In genomic region chr4:148315049-148315448, GRCh38 we compare ENCODE assay signal across 19 cellular contexts.
DNase-seq lines count a peak whose midpoint lies in the region; ATAC-seq, FAIRE-seq and TF ChIP-seq lines count a peak whose summit lies in the region.
"Had no signal": no experiment of that assay in that cellular context is flagged by ENCODE, and none has a peak within 500 bp of the region (broad histone marks: within the 10 kb centered on the region; RNA-seq: fewer than 3 reads in every experiment).

No MANE protein-coding gene starts in this region.

- POLR2A ChIA-PET in SK-N-SH (lab: Yijun Ruan, JAX) = no interaction called here

- ATAC-seq in SK-N-SH treated with all-trans-retinoic acid at 6 μM for 48 hours = no peak; the same call in 2 of the 3 replicates
- peak; percentile 57 for ATAC-seq in stimulated activated effector memory CD8-positive, alpha-beta T cell treated with anti-CD3 and anti-CD28 coated beads, Interleukin-12 subunit alpha, Interleukin-12 subunit beta, amount 100 ng/mL, for 72 hours
- no peak for ATAC-seq in GM19023 (IDR thresholded peaks at IDR 0.05; ENCODE audit: unreplicated experiment)
- ATAC-seq: stimulated activated memory B cell treated with anti-CD40 and anti-IgM and Interleukin-4, amounts not matched to agents 10 μg/mL and 1 μg/mL and 100 μg/mL, for 72 hours had no signal

- H3K9ac ChIP-seq in SK-N-SH = no peak overlapping the region
- H3K9ac ChIP-seq: parathyroid adenoma had no signal

- no peak for TF ChIP-seq CTCF in SK-N-SH (IDR thresholded peaks at IDR 0.05)
- TF ChIP-seq CTCF in chondrocyte (IDR thresholded peaks at IDR 0.05) = no peak

- H3K36me3 ChIP-seq in SK-N-SH (replicated peaks in 1 of 2; ENCODE audit: control insufficient read depth in 1 of 2, insufficient read depth in 2 of 2, low read length in 1 of 2) = no peaks in the 10 kb centered on the region
- H3K36me3 ChIP-seq: spleen had no signal

- DNase-seq in SK-N-SH (no peak), RCC 7860 (ENCODE audit: low spot score) (peak; percentile 72), glomerular visceral epithelial cell (ENCODE audit: extremely low spot score) (peak; percentile 85), NCI-H146 (lab: John Stamatoyannopoulos, UW) (no peak), chondrocyte (ENCODE audit: low spot score) (no peak)
- no peak for DNase-seq in stimulated activated effector memory CD8-positive, alpha-beta T cell treated with anti-CD3 and anti-CD28 coated beads, Interleukin-12 subunit alpha, Interleukin-12 subunit beta, amount 100 ng/mL, for 72 hours (ENCODE audit: low spot score in 2 of 2)
- DNase-seq: 8988T; activated CD4-positive, alpha-beta T cell treated with anti-CD3 and anti-CD28 coated beads, Interleukin-2, amount 50 U/mL, for 1 hour; activated T-cell treated with anti-CD3 and anti-CD28 coated beads, Interleukin-2, amount 50 U/mL, for 48 hours; CD4-positive, alpha-beta T cell; naive B cell; SIG-M5; spleen had no signal

- no peaks in the 10 kb centered on the region for H3K36me3 Mint-ChIP-seq in stimulated activated effector memory CD8-positive, alpha-beta T cell treated with anti-CD3 and anti-CD28 coated beads, Interleukin-12 subunit alpha, Interleukin-12 subunit beta, amount 100 ng/mL, for 72 hours
- no peaks in the 10 kb centered on the region for H3K36me3 Mint-ChIP-seq in chondrocyte (ENCODE audit: low read depth)
- H3K36me3 Mint-ChIP-seq: naive B cell; stimulated activated memory B cell treated with anti-CD40 and anti-IgM and Interleukin-4, amounts not matched to agents 10 μg/mL and 1 μg/mL and 100 μg/mL, for 72 hours had no signal

- 50% methylated on average over 2 of the region's 2 CpGs for WGBS in SK-N-SH (ENCODE audit: low lambda C conversion rate)

- H3K9me3 Mint-ChIP-seq in stimulated activated effector memory CD8-positive, alpha-beta T cell treated with anti-CD3 and anti-CD28 coated beads, Interleukin-12 subunit alpha, Interleukin-12 subunit beta, amount 100 ng/mL, for 72 hours = no peaks in the 10 kb centered on the region
- H3K9me3 Mint-ChIP-seq in chondrocyte (ENCODE audit: low read depth) = no peaks in the 10 kb centered on the region
- H3K9me3 Mint-ChIP-seq: CD4-positive, alpha-beta T cell; central memory CD8-positive, alpha-beta T cell; stimulated activated memory B cell treated with anti-CD40 and anti-IgM and Interleukin-4, amounts not matched to agents 10 μg/mL and 1 μg/mL and 100 μg/mL, for 72 hours had no signal

- H3K27me3 ChIP-seq in SK-N-SH (ENCODE audit: insufficient read depth) = no peaks in the 10 kb centered on the region
- H3K27me3 ChIP-seq: spleen had no signal

- TF ChIP-seq EP300 in SK-N-SH (IDR thresholded peaks at IDR 0.05; ENCODE audit: borderline replicate concordance in 1 of 2, low read depth in 1 of 2, low read length in 1 of 2) = no peak

- H3K27ac Mint-ChIP-seq in stimulated activated effector memory CD8-positive, alpha-beta T cell treated with anti-CD3 and anti-CD28 coated beads, Interleukin-12 subunit alpha, Interleukin-12 subunit beta, amount 100 ng/mL, for 72 hours = no peak overlapping the region
- H3K27ac Mint-ChIP-seq in chondrocyte (ENCODE audit: unreplicated experiment) = no peak overlapping the region
- H3K27ac Mint-ChIP-seq: CD4-positive, alpha-beta T cell; stimulated activated memory B cell treated with anti-CD40 and anti-IgM and Interleukin-4, amounts not matched to agents 10 μg/mL and 1 μg/mL and 100 μg/mL, for 72 hours had no signal

- H3K27me3 Mint-ChIP-seq in chondrocyte (ENCODE audit: low read depth) = peaks cover 3% of the 10 kb centered on the region
- H3K27me3 Mint-ChIP-seq: CD4-positive, alpha-beta T cell; central memory CD8-positive, alpha-beta T cell; naive B cell; stimulated activated memory B cell treated with anti-CD40 and anti-IgM and Interleukin-4, amounts not matched to agents 10 μg/mL and 1 μg/mL and 100 μg/mL, for 72 hours had no signal

- H3K4me3 Mint-ChIP-seq in stimulated activated effector memory CD8-positive, alpha-beta T cell treated with anti-CD3 and anti-CD28 coated beads, Interleukin-12 subunit alpha, Interleukin-12 subunit beta, amount 100 ng/mL, for 72 hours = no peak overlapping the region
- H3K4me3 Mint-ChIP-seq in chondrocyte (ENCODE audit: unreplicated experiment) = no peak overlapping the region
- H3K4me3 Mint-ChIP-seq: CD4-positive, alpha-beta T cell; central memory CD8-positive, alpha-beta T cell; naive B cell; stimulated activated memory B cell treated with anti-CD40 and anti-IgM and Interleukin-4, amounts not matched to agents 10 μg/mL and 1 μg/mL and 100 μg/mL, for 72 hours had no signal

- H3K9me3 ChIP-seq in SK-N-SH = no peaks in the 10 kb centered on the region

- no peak overlapping the region for H3K4me3 ChIP-seq in SK-N-SH (ENCODE audit: low read depth in 2 of 2, low read length in 1 of 2)
- H3K4me3 ChIP-seq: spleen had no signal

- FAIRE-seq in RCC 7860 (lab: Jason Lieb, UNC) = peak; percentile 63
- FAIRE-seq: GM12892 had no signal

- H3K4me1 Mint-ChIP-seq in stimulated activated effector memory CD8-positive, alpha-beta T cell treated with anti-CD3 and anti-CD28 coated beads, Interleukin-12 subunit alpha, Interleukin-12 subunit beta, amount 100 ng/mL, for 72 hours = peaks cover 12% of the 10 kb centered on the region
- H3K4me1 Mint-ChIP-seq in chondrocyte (ENCODE audit: low read depth) = no peaks in the 10 kb centered on the region
- H3K4me1 Mint-ChIP-seq: stimulated activated memory B cell treated with anti-CD40 and anti-IgM and Interleukin-4, amounts not matched to agents 10 μg/mL and 1 μg/mL and 100 μg/mL, for 72 hours had no signal

- H4K20me1 ChIP-seq in SK-N-SH (ENCODE audit: insufficient read depth) = no peaks in the 10 kb centered on the region

- TF ChIP-seq RAD21 in SK-N-SH (IDR thresholded peaks at IDR 0.05; ENCODE audit: low read length) = no peak

- H3K4me2 ChIP-seq in SK-N-SH = no peak overlapping the region

- CTCF ChIA-PET in SK-N-SH (lab: Yijun Ruan, JAX) = no interaction called here

- no peak overlapping the region for H3K27ac ChIP-seq in SK-N-SH (ENCODE audit: low read depth in 2 of 2, low read length in 1 of 2)
- H3K27ac ChIP-seq: parathyroid adenoma, spleen had no signal

- H3K9me2 ChIP-seq in SK-N-SH = no peaks in the 10 kb centered on the region

- no peaks in the 10 kb centered on the region for H3K4me1 ChIP-seq in SK-N-SH (ENCODE audit: control insufficient read depth in 1 of 2, insufficient read depth in 2 of 2, low read depth in 1 of 2, low read length in 1 of 2)
- H3K4me1 ChIP-seq: parathyroid adenoma had no signal

- H3F3A ChIP-seq in SK-N-SH (replicated peaks; ENCODE audit: insufficient read depth) = no peaks in the 10 kb centered on the region

- H2AFZ ChIP-seq in SK-N-SH (ENCODE audit: low read depth) = no peak overlapping the region
- H2AFZ ChIP-seq: parathyroid adenoma had no signal

- no peaks in the 10 kb centered on the region for H3K79me2 ChIP-seq in SK-N-SH (ENCODE audit: insufficient read depth)
- H3K79me2 ChIP-seq: parathyroid adenoma had no signal

TF ChIP-seq in SK-N-SH, 30 proteins besides CTCF, POLR2A, EP300 and RAD21:
- TF ChIP-seq GATA2 (CRISPR knock-in tag; IDR thresholded peaks at IDR 0.05) (no peak), PBX3 (IDR thresholded peaks at IDR 0.05) (peak; percentile 57), RCOR1 (IDR thresholded peaks at IDR 0.05; ENCODE audit: low read length) (no peak)

TF ChIP-seq in SK-N-SH treated with all-trans-retinoic acid at 6 μM for 48 hours, 23 proteins besides CTCF, POLR2A, EP300 and RAD21:
- TF ChIP-seq ZC3H10 (CRISPR knock-in tag; IDR thresholded peaks at IDR 0.05) (no peak), ZFP3 (CRISPR knock-in tag; IDR thresholded peaks at IDR 0.05) (no peak), TOX (CRISPR knock-in tag; IDR thresholded peaks at IDR 0.05; ENCODE audit: borderline replicate concordance) (no peak), PPARA (CRISPR knock-in tag; IDR thresholded peaks at IDR 0.05; ENCODE audit: borderline replicate concordance) (no peak), POU6F1 (CRISPR knock-in tag; IDR thresholded peaks at IDR 0.05; ENCODE audit: borderline replicate concordance, low read depth) (no peak), CSRNP3 (CRISPR knock-in tag; IDR thresholded peaks at IDR 0.05) (no peak), ZNF565 (CRISPR knock-in tag; conservative IDR thresholded peaks at IDR 0.05; ENCODE audit: low read depth) (no peak), CREB5 (CRISPR knock-in tag; IDR thresholded peaks at IDR 0.05; ENCODE audit: low read depth) (no peak)

Comparison
In these comparisons a context has a peak if more than half of its experiments do, and no peak if none do; other contexts are left out.
1. DNase-seq: peak in RCC 7860 (single experiment) and glomerular visceral epithelial cell (single experiment); none in SK-N-SH (single experiment), stimulated activated effector memory CD8-positive, alpha-beta T cell treated with anti-CD3 and anti-CD28 coated beads, Interleukin-12 subunit alpha, Interleukin-12 subunit beta, amount 100 ng/mL, for 72 hours (0 of 2), NCI-H146 (single experiment) and chondrocyte (single experiment).